1 cellular context compared by ENCODE assay signal in genomic region chr20:49188101-49188784, GRCh38.
A peak's percentile ranks its signal among the peaks of the same experiment; 100 is the strongest.
TF ChIP-seq lines count a peak whose summit lies in the region.

TSS of gene STAU1 (minus strand) at chr20:49188334. CDS start at chr20:49166201, 22,133 bp downstream.

TF ChIP-seq in HepG2, 621 proteins besides CTCF, POLR2A, EP300 and RAD21 (continued from another document and continues in another):
- no peak for TF ChIP-seq RERE (CRISPR knock-in tag; IDR thresholded peaks at IDR 0.05; ENCODE audit: low read depth)
- TF ChIP-seq HMGXB3 (CRISPR knock-in tag; IDR thresholded peaks at IDR 0.05; ENCODE audit: borderline replicate concordance), result peak; percentile 80; the same call in 1 of the 2 replicates
- peak; percentile 71 for TF ChIP-seq ZMAT3 (CRISPR knock-in tag; conservative IDR thresholded peaks at IDR 0.05)
- TF ChIP-seq ATF6 (CRISPR knock-in tag; conservative IDR thresholded peaks at IDR 0.05), result no peak; the same call in 1 of the 2 replicates
- TF ChIP-seq HOMEZ (CRISPR knock-in tag; IDR thresholded peaks at IDR 0.05; ENCODE audit: low read depth), result peak; percentile 43; the same call in 1 of the 2 replicates
- TF ChIP-seq IKZF1 (IDR thresholded peaks at IDR 0.05), result no peak
- TF ChIP-seq ZNF20 (CRISPR knock-in tag; IDR thresholded peaks at IDR 0.05), result no peak
- peak; percentile 62 for TF ChIP-seq TEAD3 (CRISPR knock-in tag; optimal IDR thresholded peaks at IDR 0.05; ENCODE audit: borderline replicate concordance)
- TF ChIP-seq NR1H2 (CRISPR knock-in tag; IDR thresholded peaks at IDR 0.05; ENCODE audit: borderline replicate concordance, low read depth), result no peak
- no peak for TF ChIP-seq RNF2 (conservative IDR thresholded peaks at IDR 0.05; ENCODE audit: low read depth)
- peak; percentile 96 for TF ChIP-seq ZNF740 (CRISPR knock-in tag; IDR thresholded peaks at IDR 0.05)
- no peak for TF ChIP-seq CSRNP2 (CRISPR knock-in tag; conservative IDR thresholded peaks at IDR 0.05; ENCODE audit: low read depth)
- no peak for TF ChIP-seq ZNF646 (CRISPR knock-in tag; IDR thresholded peaks at IDR 0.05)
- TF ChIP-seq ZFP37 (CRISPR knock-in tag; IDR thresholded peaks at IDR 0.05; ENCODE audit: borderline replicate concordance), result peak; percentile 14
- TF ChIP-seq ZNF24 (IDR thresholded peaks at IDR 0.05), result no peak
- 0 out of 2 replicates have a peak, but pooled peaks have one; percentile 12 for TF ChIP-seq ZNF639 (CRISPR knock-in tag; conservative IDR thresholded peaks at IDR 0.05)
- peak; percentile 69; the same call in 1 of the 2 replicates for TF ChIP-seq PHF20 (CRISPR knock-in tag; IDR thresholded peaks at IDR 0.05)
- no peak; the same call in 1 of the 2 replicates for TF ChIP-seq HOXA9 (CRISPR knock-in tag; IDR thresholded peaks at IDR 0.05; ENCODE audit: borderline replicate concordance)
- TF ChIP-seq FOXP1 (IDR thresholded peaks at IDR 0.05), result no peak
- TF ChIP-seq FOXP1 (CRISPR knock-in tag; IDR thresholded peaks at IDR 0.05), result no peak
- TF ChIP-seq ZUFSP (CRISPR knock-in tag; IDR thresholded peaks at IDR 0.05; ENCODE audit: borderline replicate concordance), result no peak
- TF ChIP-seq CBX2 (IDR thresholded peaks at IDR 0.05; ENCODE audit: low read depth, low read length), result no peak
- no peak for TF ChIP-seq CBX2 (CRISPR knock-in tag; IDR thresholded peaks at IDR 0.05; ENCODE audit: low read depth)
